ENCODE assay signal across 9 cellular contexts in the genomic region with DNA sequence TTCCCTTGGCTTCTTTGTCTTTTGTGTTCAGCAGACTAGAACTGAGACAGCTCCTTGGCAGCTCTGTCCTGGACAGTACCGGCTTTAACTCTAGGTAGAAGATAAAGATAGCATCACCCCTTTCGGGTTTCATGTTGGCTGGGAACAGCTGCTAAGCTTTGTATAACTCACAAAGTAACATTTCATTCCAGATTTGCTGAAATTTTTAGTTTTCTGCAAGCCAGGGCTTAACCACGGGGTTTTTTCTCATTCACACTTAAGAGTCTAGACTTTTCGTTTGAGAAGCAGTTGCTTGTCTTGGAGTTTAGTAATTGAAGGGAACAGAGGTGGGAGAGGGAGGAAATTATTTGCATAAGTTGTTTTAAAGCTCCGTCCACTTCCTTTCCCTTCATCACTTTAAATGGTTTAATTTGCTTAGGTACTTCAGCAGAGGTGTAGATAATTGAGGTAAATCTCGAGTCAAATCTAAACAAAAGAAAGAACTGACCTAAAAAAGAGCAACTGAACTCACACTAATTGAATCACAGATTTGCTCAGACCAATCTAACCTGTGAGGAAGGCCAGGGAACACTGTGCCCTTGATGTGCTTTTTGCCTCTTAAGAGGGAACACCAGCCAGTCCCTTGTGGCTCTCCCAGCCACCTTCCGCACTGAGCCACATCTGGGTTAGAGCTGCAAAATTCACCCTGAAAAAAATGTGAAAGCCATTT. TPM values are rescaled to one million over a fixed set of nuclear protein-coding genes. Genes with fewer than 3 reads are reported as not detected.
DNase-seq lines count a peak whose midpoint lies in the region; ATAC-seq and TF ChIP-seq lines count a peak whose summit lies in the region.
"Had no signal": no experiment of that assay in that cellular context is flagged by ENCODE, and none has a peak within 500 bp of the region (broad histone marks: within the 10 kb centered on the region; RNA-seq: fewer than 3 reads in every experiment).

No MANE protein-coding gene starts in this region.

- DNase-seq in stimulated activated naive CD8-positive, alpha-beta T cell treated with anti-CD3 and anti-CD28 coated beads, Interleukin-15, Interleukin-2, amounts not matched to agents 100 U/mL and 50 U/mL, for 24 hours: no peak
- DNase-seq in foreskin keratinocyte (no peak), foreskin melanocyte (no peak), DMS153 treated with DMSO at 0.1 percent for 48 hours (lab: John Stamatoyannopoulos, UW; ENCODE audit: unreplicated experiment) (no peak), dermis blood vessel endothelial cell (no peak)
- DNase-seq: right cardiac atrium had no signal

- H3K27ac Mint-ChIP-seq in stimulated activated naive CD8-positive, alpha-beta T cell treated with anti-CD3 and anti-CD28 coated beads, Interleukin-15, Interleukin-2, amounts not matched to agents 100 ng/mL and 50 ng/mL, for 24 hours: peak overlapping the region; percentile 91

- peaks cover 27% of the 10 kb centered on the region for H3K36me3 Mint-ChIP-seq in stimulated activated naive CD8-positive, alpha-beta T cell treated with anti-CD3 and anti-CD28 coated beads, Interleukin-15, Interleukin-2, amounts not matched to agents 100 ng/mL and 50 ng/mL, for 24 hours (ENCODE audit: low read depth)

- peaks cover 89% of the 10 kb centered on the region for H3K4me1 Mint-ChIP-seq in stimulated activated naive CD8-positive, alpha-beta T cell treated with anti-CD3 and anti-CD28 coated beads, Interleukin-15, Interleukin-2, amounts not matched to agents 100 ng/mL and 50 ng/mL, for 24 hours (ENCODE audit: low read depth)

- TF ChIP-seq CTCF in foreskin keratinocyte (conservative IDR thresholded peaks at IDR 0.05): no peak

- H3K27ac ChIP-seq in foreskin keratinocyte (peak overlapping the region; percentile 54), urinary bladder (ENCODE audit: low read depth) (peak overlapping the region; percentile 73)

- peaks cover 43% of the 10 kb centered on the region for H3K4me1 ChIP-seq in foreskin keratinocyte
- no peaks in the 10 kb centered on the region for H3K4me1 ChIP-seq in urinary bladder (ENCODE audit: insufficient read depth)

- H3K27me3 Mint-ChIP-seq in stimulated activated naive CD8-positive, alpha-beta T cell treated with anti-CD3 and anti-CD28 coated beads, Interleukin-15, Interleukin-2, amounts not matched to agents 100 ng/mL and 50 ng/mL, for 24 hours: no peaks in the 10 kb centered on the region

- H3K4me3 Mint-ChIP-seq in stimulated activated naive CD8-positive, alpha-beta T cell treated with anti-CD3 and anti-CD28 coated beads, Interleukin-15, Interleukin-2, amounts not matched to agents 100 ng/mL and 50 ng/mL, for 24 hours: peak overlapping the region; percentile 26

- no peak for ATAC-seq in stimulated activated naive CD8-positive, alpha-beta T cell treated with anti-CD3 and anti-CD28 coated beads, Interleukin-15, Interleukin-2, amounts not matched to agents 100 U/mL and 50 U/mL, for 24 hours
- peak; percentile 36 for ATAC-seq in HG03457 (IDR thresholded peaks at IDR 0.05; ENCODE audit: unreplicated experiment)
- no peak for ATAC-seq in foreskin keratinocyte

- H3K36me3 ChIP-seq in urinary bladder (ENCODE audit: insufficient read depth): no peaks in the 10 kb centered on the region

- 49% methylated on average over 7 of the region's 7 CpGs for WGBS in urinary bladder

- no peak overlapping the region for H3K4me3 ChIP-seq in urinary bladder (ENCODE audit: low read depth, low read length)

- H3K27me3 ChIP-seq in foreskin keratinocyte: no peaks in the 10 kb centered on the region

- H3K9me3 Mint-ChIP-seq in stimulated activated naive CD8-positive, alpha-beta T cell treated with anti-CD3 and anti-CD28 coated beads, Interleukin-15, Interleukin-2, amounts not matched to agents 100 ng/mL and 50 ng/mL, for 24 hours: no peaks in the 10 kb centered on the region

RNA-seq across cellular contexts. Expression of gene RREB1, which starts 48.3 kb away (rescaled TPM):
- total RNA-seq in foreskin keratinocyte (25.4 and 25.8 TPM in 2 replicates), urinary bladder (25.9 TPM), dermis blood vessel endothelial cell (20.6 and 28.9 TPM in 2 replicates)
- polyA plus RNA-seq in foreskin keratinocyte (2.9 and 3.2 TPM in 2 replicates), urinary bladder (10.8 TPM)
